Comparison of ENCODE assay signal across 20 cellular contexts in the genomic region with DNA sequence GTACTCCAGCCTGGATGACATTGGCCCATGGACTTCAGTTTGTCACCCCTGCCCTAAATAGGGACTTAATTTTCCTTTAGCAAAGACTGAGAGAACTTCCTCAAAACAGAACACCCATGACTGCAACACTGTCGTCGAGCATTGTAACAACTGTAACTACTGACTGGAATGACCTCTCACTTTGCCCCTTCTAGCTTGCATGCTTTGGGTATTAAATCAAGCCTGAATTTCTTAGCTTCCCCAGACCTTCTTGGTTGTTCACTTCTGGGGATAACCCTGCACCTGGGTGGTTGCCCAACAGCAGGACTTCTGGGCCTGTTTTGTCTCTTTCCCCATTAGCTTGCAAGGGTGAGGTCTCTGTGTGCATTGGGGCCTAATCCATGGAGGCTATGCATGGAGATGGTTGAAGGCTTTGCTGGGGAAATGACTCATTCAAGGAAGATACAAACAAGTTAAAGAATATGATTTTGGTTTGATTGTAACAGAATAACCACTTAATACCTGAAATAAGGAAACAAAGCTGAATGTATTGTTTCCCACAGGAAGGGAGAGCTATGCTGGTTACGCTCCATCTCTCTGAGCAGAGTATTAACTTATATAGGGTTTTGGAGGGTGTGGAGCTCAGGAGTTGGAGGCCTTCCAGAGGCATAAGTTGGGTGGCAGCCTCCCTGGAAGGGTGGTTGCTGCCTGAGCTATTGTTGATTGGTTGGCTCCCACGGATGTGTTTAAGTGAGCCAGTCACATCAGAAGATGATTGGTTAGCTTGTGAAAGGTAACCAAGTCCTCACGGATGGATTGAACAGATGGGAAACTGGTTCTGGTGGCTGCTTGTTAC.
"Had no signal": no experiment of that assay in that cellular context is flagged by ENCODE, and none has a peak within 500 bp of the region (broad histone marks: within the 10 kb centered on the region; RNA-seq: fewer than 3 reads in every experiment).

No MANE protein-coding gene starts in this region.

- H3K27me3 ChIP-seq: cardiac muscle cell, testis had no signal

- DNase-seq: activated B cell treated with CpG ODN at 0.5 μM for 24 hours; activated CD4-positive, alpha-beta T cell treated with anti-CD3 and anti-CD28 coated beads for 36 hours; activated CD4-positive, alpha-beta T cell treated with anti-CD3 and anti-CD28 coated beads, Interleukin-2, amount 50 U/mL, for 48 hours; activated gamma-delta T cell; activated naive CD4-positive, alpha-beta T cell treated with anti-CD3 and anti-CD28 coated beads, Interleukin-2, amount 50 U/mL, for 16 hours; activated naive CD8-positive, alpha-beta T cell treated with anti-CD3 and anti-CD28 coated beads, Interleukin-2, amount 50 U/mL, for 24 hours; activated T-cell treated with anti-CD3 and anti-CD28 coated beads for 4 hours; cortex of kidney; foreskin fibroblast; left lung; naive thymus-derived CD4-positive, alpha-beta T cell; occipital lobe; small intestine; stimulated activated CD4-positive, alpha-beta T cell treated with anti-CD3 and anti-CD28 coated beads, Interleukin-2, amount 100 ng/mL, for 24 hours; T1000; testis had no signal

- H3K27ac ChIP-seq: cardiac muscle cell, left lung, testis had no signal

- FAIRE-seq: small intestine had no signal

- ATAC-seq: activated CD4-positive, alpha-beta T cell treated with anti-CD3 and anti-CD28 coated beads for 36 hours; activated naive CD8-positive, alpha-beta T cell treated with anti-CD3 and anti-CD28 coated beads, Interleukin-2, amount 50 U/mL, for 24 hours; left lung; naive thymus-derived CD4-positive, alpha-beta T cell; sciatic nerve; stimulated activated memory B cell treated with anti-CD40 and anti-IgM and Interleukin-4, amounts not matched to agents 10 μg/mL and 1 μg/mL and 100 μg/mL, for 72 hours had no signal

- H3K4me3 ChIP-seq: cardiac muscle cell, left lung, lung, testis had no signal

- H3K4me1 ChIP-seq: left lung had no signal

- H3K36me3 ChIP-seq: cardiac muscle cell, left lung had no signal

- H3K9me3 ChIP-seq: left lung, testis had no signal
